Comparison of ENCODE assay signal across 8 cellular contexts in the genomic region with DNA sequence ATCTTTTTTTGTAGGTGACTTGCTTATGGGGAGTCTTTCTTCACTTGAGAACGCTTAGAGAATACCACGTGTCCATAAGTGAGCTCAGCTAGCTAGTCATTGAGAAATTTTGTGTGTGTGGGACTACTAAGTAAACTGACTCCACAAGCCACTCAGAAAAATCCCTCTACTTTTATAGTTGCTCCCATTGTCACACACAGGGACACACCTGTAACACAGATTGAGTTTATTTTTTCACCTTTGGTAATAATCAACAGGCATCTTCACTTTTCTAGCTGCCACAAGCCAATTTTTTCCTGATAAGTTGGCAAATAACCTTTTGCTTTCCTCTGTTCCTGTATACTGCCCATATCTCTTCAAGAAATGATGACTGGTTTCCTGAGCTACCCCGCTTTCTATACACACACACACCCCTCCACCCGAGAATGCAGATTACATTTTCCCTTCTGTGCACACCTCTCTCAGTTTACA. TPM values are rescaled to one million over a fixed set of nuclear protein-coding genes. Genes with fewer than 3 reads are reported as not detected.
DNase-seq lines count a peak whose midpoint lies in the region; ATAC-seq and TF ChIP-seq lines count a peak whose summit lies in the region.

No MANE protein-coding gene starts in this region.

- H3K36me3 ChIP-seq in Loucy (ENCODE audit: insufficient read depth, low read length), result no peaks in the 10 kb centered on the region
- peaks cover 0 to 4% (median 0%) of the 10 kb centered on the region in 3 donors for H3K36me3 ChIP-seq in skeletal muscle tissue (ENCODE audit: control insufficient read depth in 3 of 3, insufficient read depth in 3 of 3, low read length in 3 of 3)

- H3K9ac ChIP-seq in Loucy (ENCODE audit: low read depth, low read length, poor library complexity, severe bottlenecking) (peak overlapping the region; percentile 82), skeletal muscle tissue (ENCODE audit: low read depth in 1 of 3, low read length in 3 of 3) (peak overlapping the region; percentile 94 to 98 (median 96))

- H3K9me3 Mint-ChIP-seq in activated CD8-positive, alpha-beta T cell treated with anti-CD3 and anti-CD28 coated beads for 36 hours, result no peaks in the 10 kb centered on the region
- peaks cover 21% of the 10 kb centered on the region for H3K9me3 Mint-ChIP-seq in glutamatergic neuron (ENCODE audit: unreplicated experiment)

- no peak for ATAC-seq in activated CD8-positive, alpha-beta T cell treated with anti-CD3 and anti-CD28 coated beads for 36 hours
- no peak for ATAC-seq in GM21423 (IDR thresholded peaks at IDR 0.05; ENCODE audit: unreplicated experiment)

- H3K27ac Mint-ChIP-seq in activated CD8-positive, alpha-beta T cell treated with anti-CD3 and anti-CD28 coated beads for 36 hours, result peak overlapping the region; percentile 62
- peak overlapping the region; percentile 16 for H3K27ac Mint-ChIP-seq in glutamatergic neuron (ENCODE audit: unreplicated experiment)

- H3K4me1 ChIP-seq in Loucy (ENCODE audit: insufficient read depth, low read length, poor library complexity, severe bottlenecking) (peaks cover 60% of the 10 kb centered on the region), skeletal muscle tissue (ENCODE audit: control insufficient read depth in 3 of 3, insufficient read depth in 3 of 3, low read length in 3 of 3) (peaks cover 15 to 31% (median 26%) of the 10 kb centered on the region in 3 donors)

- H4K20me1 ChIP-seq in Loucy (ENCODE audit: insufficient read depth, low read length, poor library complexity, severe bottlenecking), result peaks cover 89% of the 10 kb centered on the region

- peak overlapping the region; percentile 86 for H3K4me3 ChIP-seq in Loucy (ENCODE audit: low read length, poor library complexity, severe bottlenecking)
- peak overlapping the region; percentile 56 to 98 (median 88) for H3K4me3 ChIP-seq in skeletal muscle tissue (ENCODE audit: low read length in 3 of 3)

- H3K27ac ChIP-seq in skeletal muscle tissue (ENCODE audit: low read depth, low read length), result peak overlapping the region; percentile 16

- peaks cover 87% of the 10 kb centered on the region for H3K79me2 ChIP-seq in Loucy (ENCODE audit: insufficient read depth, low read length)

- H3K27me3 ChIP-seq in Loucy (ENCODE audit: insufficient read depth, low read length, poor library complexity, severe bottlenecking) (no peaks in the 10 kb centered on the region), skeletal muscle tissue (ENCODE audit: control insufficient read depth in 3 of 3, insufficient read depth in 3 of 3, low read length in 3 of 3) (no peaks in the 10 kb centered on the region)

- H3K9me3 ChIP-seq in Loucy (ENCODE audit: insufficient read depth, low read depth, low read length), result no peaks in the 10 kb centered on the region
- no peaks in the 10 kb centered on the region for H3K9me3 ChIP-seq in skeletal muscle tissue (ENCODE audit: control insufficient read depth in 3 of 3, low read length in 3 of 3)

- CTCF ChIA-PET in activated CD8-positive, alpha-beta T cell treated with anti-CD3 and anti-CD28 coated beads for 36 hours (lab: Charles Lee), result interaction anchor here (1.0 to 1.6 kb wide), 7 partner anchors 8 to 128 kb away, joined by 3 to 5 read pairs (median 4); no protein-coding TSS in a partner anchor

- peaks cover 54% of the 10 kb centered on the region for H3K36me3 Mint-ChIP-seq in activated CD8-positive, alpha-beta T cell treated with anti-CD3 and anti-CD28 coated beads for 36 hours (ENCODE audit: low read depth)
- H3K36me3 Mint-ChIP-seq in glutamatergic neuron (ENCODE audit: unreplicated experiment), result peaks cover 7% of the 10 kb centered on the region

- peak; percentile 7 to 51 (median 34) for DNase-seq in NCI-H1417 (lab: John Stamatoyannopoulos, UW)
- DNase-seq in NCI-H1417 treated with DMSO at 0.1 percent for 48 hours (lab: John Stamatoyannopoulos, UW), result no peak
- DNase-seq in activated CD8-positive, alpha-beta T cell treated with anti-CD3 and anti-CD28 coated beads for 36 hours, result peak; percentile 23
- DNase-seq in glutamatergic neuron, result no peak
- DNase-seq in stimulated activated CD4-positive, alpha-beta T cell treated with anti-CD3 and anti-CD28 coated beads, Interleukin-4, amount 100 ng/mL, for 24 hours, result no peak

- peak overlapping the region; percentile 84 for H3K4me3 Mint-ChIP-seq in activated CD8-positive, alpha-beta T cell treated with anti-CD3 and anti-CD28 coated beads for 36 hours
- H3K4me3 Mint-ChIP-seq in glutamatergic neuron (ENCODE audit: unreplicated experiment), result peak overlapping the region; percentile 93

- intact Hi-C loops in activated CD8-positive, alpha-beta T cell treated with anti-CD3 and anti-CD28 coated beads for 36 hours (cut with micrococcal nuclease), result loop anchor here (10.0 kb wide), 1 partner anchor 452 kb away; no protein-coding TSS in a partner anchor

- peaks cover 43% of the 10 kb centered on the region for H3K4me1 Mint-ChIP-seq in activated CD8-positive, alpha-beta T cell treated with anti-CD3 and anti-CD28 coated beads for 36 hours (ENCODE audit: low read depth)
- peaks cover 13% of the 10 kb centered on the region for H3K4me1 Mint-ChIP-seq in glutamatergic neuron (ENCODE audit: low read depth, unreplicated experiment)

- H3K4me2 ChIP-seq in Loucy (ENCODE audit: low read depth, low read length, poor library complexity, severe bottlenecking), result peak overlapping the region; percentile 93

- no peaks in the 10 kb centered on the region for H3K9me2 ChIP-seq in Loucy (replicated peaks; ENCODE audit: low read depth, low read length)

- peaks cover 10% of the 10 kb centered on the region for H3F3A ChIP-seq in Loucy (ENCODE audit: low read depth)

- no peak overlapping the region for H2AFZ ChIP-seq in Loucy (ENCODE audit: low read length)

- no peaks in the 10 kb centered on the region for H3K27me3 Mint-ChIP-seq in activated CD8-positive, alpha-beta T cell treated with anti-CD3 and anti-CD28 coated beads for 36 hours
- H3K27me3 Mint-ChIP-seq in glutamatergic neuron (ENCODE audit: unreplicated experiment), result peaks cover 12% of the 10 kb centered on the region

- TF ChIP-seq CTCF in Loucy (conservative IDR thresholded peaks at IDR 0.05; ENCODE audit: low read length) (no peak), glutamatergic neuron (IDR thresholded peaks at IDR 0.05; ENCODE audit: partially characterized antibody, unreplicated experiment) (no peak)
- TF ChIP-seq CTCF in activated CD8-positive, alpha-beta T cell treated with anti-CD3 and anti-CD28 coated beads for 36 hours (IDR thresholded peaks at IDR 0.05), result no peak

- POLR2A ChIA-PET in activated CD8-positive, alpha-beta T cell treated with anti-CD3 and anti-CD28 coated beads for 36 hours (lab: Charles Lee), result interaction anchor here (1.1 to 2.2 kb wide), 2 partner anchors 13 to 190 kb away, joined by 3 to 6 read pairs; partner anchors contain the start of gene SELENOT

RNA-seq across cellular contexts. Expression of gene TSC22D2, which starts 4.5 kb away (rescaled TPM):
- 10 to 100 TPM; 12.3 to 16.7 TPM for total RNA-seq in activated CD8-positive, alpha-beta T cell treated with anti-CD3 and anti-CD28 coated beads for 36 hours
- total RNA-seq in glutamatergic neuron (ENCODE audit: unreplicated experiment), result 87.3 TPM
- 12.0 TPM for total RNA-seq in skeletal muscle tissue

Comparison
In these comparisons a context has a peak if more than half of its experiments do, and no peak if none do; other contexts are left out.
1. DNase-seq: peak in NCI-H1417 (3 of 3) and activated CD8-positive, alpha-beta T cell treated with anti-CD3 and anti-CD28 coated beads for 36 hours (single experiment); none in NCI-H1417 treated with DMSO at 0.1 percent for 48 hours (single experiment), glutamatergic neuron (single experiment) and stimulated activated CD4-positive, alpha-beta T cell treated with anti-CD3 and anti-CD28 coated beads, Interleukin-4, amount 100 ng/mL, for 24 hours (single experiment).